In the genomic region with DNA sequence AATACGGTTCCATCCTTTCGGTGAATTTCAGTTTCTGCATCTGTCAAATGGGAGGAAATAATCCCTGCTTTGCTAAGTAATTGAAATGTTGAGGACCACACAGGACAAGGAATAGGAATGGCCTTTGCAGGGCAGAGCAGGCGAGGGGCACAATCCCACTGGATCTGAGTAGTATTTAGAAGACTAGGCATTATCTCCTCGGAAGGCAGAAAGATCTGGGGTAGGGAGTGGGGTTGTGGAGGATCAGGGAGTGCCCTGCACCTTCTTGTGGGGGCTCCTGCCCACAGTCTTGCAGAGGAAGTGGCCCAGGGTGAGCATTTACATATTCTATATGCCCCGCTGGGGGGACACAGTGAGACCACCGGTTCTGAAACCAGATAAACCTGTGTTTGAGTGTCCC, we compare ENCODE assay signal across 11 cellular contexts.
"Had no signal": no experiment of that assay in that cellular context is flagged by ENCODE, and none has a peak within 500 bp of the region (broad histone marks: within the 10 kb centered on the region; RNA-seq: fewer than 3 reads in every experiment).

No MANE protein-coding gene starts in this region.

- DNase-seq: activated CD4-positive, alpha-beta T cell treated with anti-CD3 and anti-CD28 coated beads for 48 hours; activated CD8-positive, alpha-beta memory T cell treated with anti-CD3 and anti-CD28 coated beads, Interleukin-2, amount 50 U/mL, for 48 hours; activated CD8-positive, alpha-beta T cell treated with anti-CD3 and anti-CD28 coated beads, Interleukin-2, amount 10 ng/mL, durations not matched to agents 7 days and 5 days; activated naive CD4-positive, alpha-beta T cell treated with anti-CD3 and anti-CD28 coated beads for 36 hours; central memory CD4-positive, alpha-beta T cell; cortex of kidney; immature natural killer cell; ovary; transverse colon had no signal

- H3K36me3 ChIP-seq: ovary, transverse colon had no signal

- H3K27ac ChIP-seq: ovary, transverse colon had no signal

- H3K4me3 ChIP-seq: ovary, skin epidermis, transverse colon had no signal

- ATAC-seq: activated CD8-positive, alpha-beta T cell treated with anti-CD3 and anti-CD28 coated beads, Interleukin-2, amount 10 ng/mL, durations not matched to agents 7 days and 5 days; WTC11 had no signal

- H3K27me3 ChIP-seq: ovary had no signal

- H3K9me3 ChIP-seq: ovary, transverse colon had no signal
